ENCODE assay signal across 25 cellular contexts in the genomic region with DNA sequence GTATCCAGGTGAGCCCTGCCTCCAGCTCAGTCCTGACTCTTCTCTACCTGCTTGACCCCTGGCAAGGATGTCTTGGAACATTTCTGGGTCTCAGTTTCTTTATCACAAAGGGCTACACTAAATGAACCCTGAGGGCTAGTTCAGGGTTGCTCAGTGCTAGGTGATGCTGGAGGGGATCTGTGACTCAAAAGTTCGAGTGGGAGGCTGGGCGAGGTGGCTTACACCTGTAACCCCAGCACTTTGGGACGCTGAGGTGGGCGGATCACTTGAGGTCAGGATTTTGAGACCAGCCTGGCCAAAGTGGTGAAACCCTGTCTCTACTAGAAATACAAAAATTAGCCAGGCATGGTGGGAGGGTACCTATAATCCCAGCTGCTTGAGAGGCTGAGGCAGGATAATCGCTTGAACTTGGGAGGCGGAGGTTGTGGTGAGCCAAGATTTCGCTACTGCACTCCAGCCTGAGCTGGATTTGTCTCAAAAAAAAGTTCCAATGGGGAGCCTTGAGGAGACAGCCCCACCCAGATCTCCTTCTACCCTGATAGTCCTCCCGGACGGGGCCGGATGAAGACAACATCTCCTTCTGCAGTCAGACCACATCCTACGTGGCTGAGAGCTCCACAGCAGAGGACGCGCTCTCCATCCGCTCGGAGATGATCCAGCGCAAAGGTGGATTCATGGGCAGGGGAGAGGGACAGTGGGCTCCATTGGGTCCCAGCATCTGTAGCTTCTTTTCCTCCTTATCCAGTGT. TPM values are rescaled to one million over a fixed set of nuclear protein-coding genes. Genes with fewer than 3 reads are reported as not detected.
DNase-seq lines count a peak whose midpoint lies in the region; ATAC-seq, FAIRE-seq and TF ChIP-seq lines count a peak whose summit lies in the region.
"Had no signal": no experiment of that assay in that cellular context is flagged by ENCODE, and none has a peak within 500 bp of the region (broad histone marks: within the 10 kb centered on the region; RNA-seq: fewer than 3 reads in every experiment).

No MANE protein-coding gene starts in this region.

- no peaks in the 10 kb centered on the region for H3K27me3 Mint-ChIP-seq in stimulated activated naive CD8-positive, alpha-beta T cell treated with anti-CD3 and anti-CD28 coated beads, Interleukin-15, amount 100 ng/mL, for 72 hours
- H3K27me3 Mint-ChIP-seq: IgD-negative memory B cell had no signal

- H3K4me3 ChIP-seq in A549 (no peak overlapping the region), PC-3 (ENCODE audit: low read length) (no peak overlapping the region), esophagus squamous epithelium (no peak overlapping the region), ovary (no peak overlapping the region), small intestine (ENCODE audit: low read depth in 1 of 2, low read length in 2 of 2) (no peak overlapping the region)
- H3K4me3 ChIP-seq: BLaER1 treated with 17β-estradiol and CSF1 and Interleukin-3, amounts not matched to agents 10 nM and 100 nM; dorsolateral prefrontal cortex; lung; right atrium auricular region; vagina had no signal

- no peak for FAIRE-seq in A549 (lab: Jason Lieb, UNC)
- no peak for FAIRE-seq in small intestine (lab: Jason Lieb, UNC)
- FAIRE-seq: D721Med, endothelial cell of umbilical vein, islet of Langerhans had no signal

- CTCF ChIA-PET in A549 (lab: Yijun Ruan, JAX) (interaction anchor here (17.1 kb wide), 1 partner anchor 61 kb away, joined by 383 read pairs; a partner anchor contains a TSS), PC-3 (lab: Charles Lee) (interaction anchor here (1.1 kb wide), 1 partner anchor 26 kb away, joined by 3 read pairs; no protein-coding TSS in a partner anchor)

- no peak overlapping the region for H2AFZ ChIP-seq in PC-3 (ENCODE audit: low read length)

- no peaks in the 10 kb centered on the region for H3K9me3 ChIP-seq in A549
- no peaks in the 10 kb centered on the region for H3K9me3 ChIP-seq in PC-3 (ENCODE audit: low read length)
- H3K9me3 ChIP-seq in esophagus squamous epithelium = no peaks in the 10 kb centered on the region
- no peaks in the 10 kb centered on the region for H3K9me3 ChIP-seq in ovary
- no peaks in the 10 kb centered on the region for H3K9me3 ChIP-seq in small intestine (ENCODE audit: control insufficient read depth, low read depth)
- H3K9me3 ChIP-seq: BLaER1 treated with 17β-estradiol and CSF1 and Interleukin-3, amounts not matched to agents 10 nM and 100 nM; right atrium auricular region; vagina had no signal

- no peak for DNase-seq in A549 (ENCODE audit: low read depth in 1 of 2, low spot score in 1 of 2)
- DNase-seq in PC-3 = no peak
- DNase-seq in esophagus squamous epithelium (lab: John Stamatoyannopoulos, UW) = no peak
- DNase-seq in ovary = peak in 3 of 5 donors; percentile 44 to 54 (median 47)
- DNase-seq in OCI-M1 (lab: John Stamatoyannopoulos, UW) = no peak
- no peak for DNase-seq in CD1c-positive myeloid dendritic cell (ENCODE audit: extremely low spot score)
- DNase-seq in stimulated activated naive CD8-positive, alpha-beta T cell treated with anti-CD3 and anti-CD28 coated beads, Interleukin-15, amount 100 ng/mL, for 72 hours = no peak
- no peak for DNase-seq in small intestine
- DNase-seq: activated CD4-positive, alpha-beta T cell treated with anti-CD3 and anti-CD28 coated beads for 48 hours; activated naive CD4-positive, alpha-beta T cell treated with anti-CD3 and anti-CD28 coated beads, Interleukin-2, amount 50 U/mL, for 16 hours; dorsolateral prefrontal cortex; hypothalamus; NCI-H1417; NCI-H2107; NCI-H526; occipital lobe; SHP77 had no signal

- TF ChIP-seq CTCF in A549 (IDR thresholded peaks at IDR 0.05) (no peak), PC-3 (conservative IDR thresholded peaks at IDR 0.05; ENCODE audit: low read depth, low read length) (no peak), esophagus squamous epithelium (IDR thresholded peaks at IDR 0.05) (no peak), ovary (IDR thresholded peaks at IDR 0.05) (no peak)

- H3K27ac ChIP-seq in A549 (peak overlapping the region; percentile 64 to 99), PC-3 (ENCODE audit: low read length) (peak overlapping the region; percentile 11; the same call in 1 of the 2 replicates), esophagus squamous epithelium (peak overlapping the region; percentile 16 to 96 (median 61)), ovary (peak overlapping the region; percentile 30 to 56), small intestine (ENCODE audit: low read depth in 1 of 2, low read length in 1 of 2) (no peak overlapping the region)
- H3K27ac ChIP-seq: BLaER1 treated with 17β-estradiol and CSF1 and Interleukin-3, amounts not matched to agents 10 nM and 100 nM; right atrium auricular region had no signal

- no peaks in the 10 kb centered on the region for H3K9me3 Mint-ChIP-seq in stimulated activated naive CD8-positive, alpha-beta T cell treated with anti-CD3 and anti-CD28 coated beads, Interleukin-15, amount 100 ng/mL, for 72 hours
- H3K9me3 Mint-ChIP-seq: IgD-negative memory B cell had no signal

- TF ChIP-seq RAD21 in A549 (conservative IDR thresholded peaks at IDR 0.05 in 1 of 2, IDR thresholded peaks at IDR 0.05 in 1 of 2) = no peak

- no TSS peak for BruUV-seq in PC-3 (replicated peaks; lab: Mats Ljungman, UMichigan)

- peak overlapping the region; percentile 52 for H3K4me2 ChIP-seq in A549
- H3K4me2 ChIP-seq in PC-3 (ENCODE audit: low read length) = no peak overlapping the region
- H3K4me2 ChIP-seq: BLaER1 treated with 17β-estradiol and CSF1 and Interleukin-3, amounts not matched to agents 10 nM and 100 nM had no signal

- H3F3A ChIP-seq in PC-3 (ENCODE audit: low read length, unreplicated experiment) = no peaks in the 10 kb centered on the region

- H3K4me1 ChIP-seq in A549 (peaks cover 91% of the 10 kb centered on the region), PC-3 (ENCODE audit: insufficient read depth, low read length) (peaks cover 29% of the 10 kb centered on the region), esophagus squamous epithelium (peaks cover 36 to 96% (median 68%) of the 10 kb centered on the region in 3 donors), ovary (ENCODE audit: insufficient read depth) (peaks cover 32% of the 10 kb centered on the region), small intestine (ENCODE audit: control insufficient read depth in 2 of 2, insufficient read depth in 1 of 2, low read depth in 1 of 2, low read length in 1 of 2) (peaks cover 0 to 3% of the 10 kb centered on the region in 2 donors)

- H3K27me3 ChIP-seq in PC-3 (ENCODE audit: low read length) = no peaks in the 10 kb centered on the region
- H3K27me3 ChIP-seq in esophagus squamous epithelium = no peaks in the 10 kb centered on the region
- no peaks in the 10 kb centered on the region for H3K27me3 ChIP-seq in ovary
- H3K27me3 ChIP-seq in small intestine (ENCODE audit: control insufficient read depth in 2 of 2, insufficient read depth in 2 of 2, low read length in 2 of 2) = no peaks in the 10 kb centered on the region
- H3K27me3 ChIP-seq: BLaER1 treated with 17β-estradiol and CSF1 and Interleukin-3, amounts not matched to agents 10 nM and 100 nM; dorsolateral prefrontal cortex; right atrium auricular region; vagina had no signal

- H3K36me3 ChIP-seq in PC-3 (ENCODE audit: low read depth, low read length) (peaks cover 23% of the 10 kb centered on the region; the same call in 1 of the 2 replicates), esophagus squamous epithelium (peaks cover 11 to 81% (median 13%) of the 10 kb centered on the region in 3 donors), ovary (no peaks in the 10 kb centered on the region), small intestine (ENCODE audit: control insufficient read depth in 2 of 2, insufficient read depth in 2 of 2, low read length in 2 of 2) (peaks cover 0 to 5% of the 10 kb centered on the region in 2 donors)
- H3K36me3 ChIP-seq: right atrium auricular region had no signal

- peaks cover 49% of the 10 kb centered on the region for H3K79me2 ChIP-seq in PC-3 (ENCODE audit: low read length)

- H3K4me3 Mint-ChIP-seq in stimulated activated naive CD8-positive, alpha-beta T cell treated with anti-CD3 and anti-CD28 coated beads, Interleukin-15, amount 100 ng/mL, for 72 hours = no peak overlapping the region

- peaks cover 8% of the 10 kb centered on the region for H3K4me1 Mint-ChIP-seq in stimulated activated naive CD8-positive, alpha-beta T cell treated with anti-CD3 and anti-CD28 coated beads, Interleukin-15, amount 100 ng/mL, for 72 hours

- H3K9me2 ChIP-seq in PC-3 (replicated peaks; ENCODE audit: low read length) = no peaks in the 10 kb centered on the region

- WGBS in A549 (ENCODE audit: missing lambda C conversion rate) = 76% methylated on average over 12 of the region's 16 CpGs
- 62 to 63% methylated on average over 11 to 16 of the region's 16 CpGs for WGBS in esophagus squamous epithelium, 2 donors
- WGBS in ovary, 3 donors = 65 to 66% (median 66%) methylated on average over 16 of the region's 16 CpGs
- 79 to 85% (median 85%) methylated on average over 16 of the region's 16 CpGs for WGBS in small intestine, 3 donors

- POLR2A ChIA-PET in A549 (lab: Yijun Ruan, JAX) (no interaction called here), PC-3 (lab: Charles Lee; ENCODE audit: unreplicated experiment) (interaction anchor here (0.6 kb wide), 1 partner anchor 64 kb away, joined by 6 read pairs; no protein-coding TSS in a partner anchor)

- no peak overlapping the region for H3K27ac Mint-ChIP-seq in stimulated activated naive CD8-positive, alpha-beta T cell treated with anti-CD3 and anti-CD28 coated beads, Interleukin-15, amount 100 ng/mL, for 72 hours
- H3K27ac Mint-ChIP-seq: IgD-negative memory B cell had no signal

- H3K9ac ChIP-seq in PC-3 (ENCODE audit: low read length) = no peak overlapping the region

- no peak for TF ChIP-seq EP300 in A549 (IDR thresholded peaks at IDR 0.05)
- no peak for TF ChIP-seq EP300 in ovary (IDR thresholded peaks at IDR 0.05)

- intact Hi-C loops in PC-3 (cut with micrococcal nuclease) (no loop called here), esophagus squamous epithelium (cut with DNase I) (no loop called here), ovary (cut with DNase I) (no loop called here)

- TF ChIP-seq POLR2A in A549 (IDR thresholded peaks at IDR 0.05; ENCODE audit: low read length) (no peak), esophagus squamous epithelium (IDR thresholded peaks at IDR 0.05) (no peak), ovary (IDR thresholded peaks at IDR 0.05) (no peak)

- peaks cover 4% of the 10 kb centered on the region; the same call in 1 of the 2 replicates for H4K20me1 ChIP-seq in PC-3 (ENCODE audit: low read length)

- ATAC-seq in A549 (no peak), PC-3 (no peak)
- ATAC-seq in stimulated activated naive CD8-positive, alpha-beta T cell treated with anti-CD3 and anti-CD28 coated beads, Interleukin-15, amount 100 ng/mL, for 72 hours = no peak

RNA-seq across cellular contexts. Expression of a gene that starts 48.9 kb away (rescaled TPM):
- polyA plus RNA-seq in A549 (2011; rRNA removed) (103 and 105 TPM in 2 replicates), A549 (2017; fragmentation: RNase III; extraction: RNeasy Plus Mini Kit Qiagen cat#74134 plus additional on column Dnase treatment) (83.2 to 103 TPM (median 92.5 TPM) in 3 replicates), ovary (10 to 100 TPM; 23.6 to 95.2 TPM), small intestine (10 to 100 TPM; 39.4 to 79.9 (median 66.2) TPM)
- polyA plus RNA-seq in A549 (2012; cell fraction: cytosol; rRNA removed) = 52.7 and 55.7 TPM in 2 replicates
- polyA plus RNA-seq in A549 (2012; cell fraction: nucleus; rRNA removed) = 51.1 and 64.7 TPM in 2 replicates
- 82.0 and 94.1 TPM in 2 replicates for polyA minus RNA-seq in A549 (2011; rRNA and poly(A)+ RNA removed)
- total RNA-seq in PC-3 (2014; rRNA removed) (108 and 115 TPM in 2 replicates), esophagus squamous epithelium (10 to 100 TPM; 46.7 to 92.0 (median 62.3) TPM), ovary (100 to 1,000 TPM in 1 of 7 donors, 10 to 100 TPM in 6; 19.8 to 272 (median 46.2) TPM)

RNA-seq across cellular contexts. Expression of a gene that starts 49.2 kb away (rescaled TPM):
- 39.3 and 41.9 TPM in 2 replicates for polyA plus RNA-seq in A549 (2011; rRNA removed)
- polyA plus RNA-seq in A549 (2012; cell fraction: cytosol; rRNA removed) = 6.6 and 7.2 TPM in 2 replicates
- polyA plus RNA-seq in A549 (2012; cell fraction: nucleus; rRNA removed) = 10.4 and 18.2 TPM in 2 replicates
- 15.9 to 17.0 TPM (median 16.1 TPM) in 3 replicates for polyA plus RNA-seq in A549 (2017; fragmentation: RNase III; extraction: RNeasy Plus Mini Kit Qiagen cat#74134 plus additional on column Dnase treatment)
- polyA minus RNA-seq in A549 (2011; rRNA and poly(A)+ RNA removed) = 23.1 and 24.8 TPM in 2 replicates
- 13.2 and 13.8 TPM in 2 replicates for total RNA-seq in PC-3 (2014; rRNA removed)
- 10 to 100 TPM in 2 of 4 donors, 1 to 10 TPM in 2; 6.5 to 20.0 (median 11.9) TPM for total RNA-seq in esophagus squamous epithelium
- 10 to 100 TPM; 24.8 to 64.2 (median 42.6) TPM for total RNA-seq in ovary
- 10 to 100 TPM; 18.1 to 47.0 TPM for polyA plus RNA-seq in ovary
- 1 to 10 TPM; 4.3 to 7.4 (median 7.1) TPM for polyA plus RNA-seq in small intestine

Comparison
In these comparisons a context has a peak if more than half of its experiments do, and no peak if none do; other contexts are left out.
1. DNase-seq: peak in ovary (3 of 5); none in A549 (0 of 2), PC-3 (single experiment), esophagus squamous epithelium (single experiment), OCI-M1 (single experiment), CD1c-positive myeloid dendritic cell (single experiment), stimulated activated naive CD8-positive, alpha-beta T cell treated with anti-CD3 and anti-CD28 coated beads, Interleukin-15, amount 100 ng/mL, for 72 hours (0 of 2) and small intestine (single experiment).
2. H3K27ac ChIP-seq: peak in A549 (2 of 2), PC-3 (single experiment), esophagus squamous epithelium (4 of 4) and ovary (2 of 2); none in small intestine (0 of 2).